9 cellular contexts compared by ENCODE assay signal in genomic region chrX:19912-20571, GRCh38.
DNase-seq lines count a peak whose midpoint lies in the region; ATAC-seq and TF ChIP-seq lines count a peak whose summit lies in the region.
"Had no signal": no experiment of that assay in that cellular context is flagged by ENCODE, and none has a peak within 500 bp of the region (broad histone marks: within the 10 kb centered on the region; RNA-seq: fewer than 3 reads in every experiment).

No MANE protein-coding gene starts in this region.

- no peaks in the 10 kb centered on the region for H3K4me1 ChIP-seq in foreskin keratinocyte
- H3K4me1 ChIP-seq in thoracic aorta (ENCODE audit: control insufficient read depth in 1 of 2, low read depth in 2 of 2) = peaks cover 0 to 5% of the 10 kb centered on the region in 2 donors
- H3K4me1 ChIP-seq in aorta (ENCODE audit: control insufficient read depth in 1 of 2, insufficient read depth in 2 of 2, low read length in 2 of 2) = no peaks in the 10 kb centered on the region
- no peaks in the 10 kb centered on the region for H3K4me1 ChIP-seq in lower lobe of right lung

- H3K36me3 ChIP-seq in thoracic aorta (no peaks in the 10 kb centered on the region), aorta (ENCODE audit: control insufficient read depth in 1 of 2, insufficient read depth in 2 of 2, low read length in 1 of 2) (no peaks in the 10 kb centered on the region), lower lobe of right lung (no peaks in the 10 kb centered on the region)

- peak overlapping the region; percentile 47 for H3K4me3 ChIP-seq in thoracic aorta
- no peak overlapping the region for H3K4me3 ChIP-seq in aorta (ENCODE audit: low read length in 2 of 2)
- no peak overlapping the region for H3K4me3 ChIP-seq in lower lobe of right lung
- H3K4me3 ChIP-seq: SK-N-MC had no signal

- TF ChIP-seq CTCF in foreskin keratinocyte (conservative IDR thresholded peaks at IDR 0.05) (peak; percentile 18), thoracic aorta (IDR thresholded peaks at IDR 0.05) (no peak), lower lobe of right lung (IDR thresholded peaks at IDR 0.05) (no peak)

- DNase-seq in activated T-cell treated with anti-CD3 and anti-CD28 coated beads, Interleukin-2, amount 50 U/mL, for 1 hour = peak; percentile 36
- DNase-seq in activated T-cell treated with anti-CD3 and anti-CD28 coated beads for 4 hours (no peak), foreskin keratinocyte (no peak), thoracic aorta (ENCODE audit: low spot score) (no peak), NCI-H2171 treated with DMSO at 0.1 percent for 48 hours (lab: John Stamatoyannopoulos, UW) (no peak), aorta (no peak), lower lobe of right lung (no peak)

- WGBS in aorta, 2 donors = 21 to 24% methylated on average over 45 to 56 of the region's 56 CpGs

- H3K9me3 ChIP-seq in thoracic aorta (no peaks in the 10 kb centered on the region), aorta (ENCODE audit: control insufficient read depth, low read length) (no peaks in the 10 kb centered on the region), lower lobe of right lung (no peaks in the 10 kb centered on the region)

- intact Hi-C loops in aorta (cut with DNase I) (no loop called here), lower lobe of right lung (cut with DNase I) (no loop called here)

- ATAC-seq in SK-N-SH treated with all-trans-retinoic acid at 6 μM for 48 hours (peak; percentile 8; the same call in 2 of the 3 replicates), foreskin keratinocyte (peak; percentile 34), thoracic aorta (ENCODE audit: insufficient number of reproducible peaks, low FRiP score, low read depth) (no peak), aorta (ENCODE audit: low FRiP score) (no peak), lower lobe of right lung (no peak)

- H3K27ac ChIP-seq in foreskin keratinocyte (no peak overlapping the region), thoracic aorta (no peak overlapping the region), aorta (ENCODE audit: low read depth in 1 of 2, low read length in 2 of 2) (no peak overlapping the region), lower lobe of right lung (no peak overlapping the region)
- H3K27ac ChIP-seq: SK-N-MC had no signal

- H3K27me3 ChIP-seq in foreskin keratinocyte = no peaks in the 10 kb centered on the region
- no peaks in the 10 kb centered on the region for H3K27me3 ChIP-seq in thoracic aorta (replicated peaks; ENCODE audit: insufficient read depth)
- no peaks in the 10 kb centered on the region for H3K27me3 ChIP-seq in aorta (ENCODE audit: control insufficient read depth in 1 of 2, insufficient read depth in 2 of 2, low read length in 1 of 2)
- H3K27me3 ChIP-seq in lower lobe of right lung (ENCODE audit: low read depth) = no peaks in the 10 kb centered on the region

TF ChIP-seq in SK-N-SH treated with all-trans-retinoic acid at 6 μM for 48 hours, 23 proteins besides CTCF, POLR2A, EP300 and RAD21:
- TF ChIP-seq RARB (CRISPR knock-in tag; IDR thresholded peaks at IDR 0.05) (no peak), SNAI2 (CRISPR knock-in tag; IDR thresholded peaks at IDR 0.05) (no peak), TOX (CRISPR knock-in tag; IDR thresholded peaks at IDR 0.05; ENCODE audit: borderline replicate concordance) (no peak), GLIS3 (CRISPR knock-in tag; IDR thresholded peaks at IDR 0.05) (no peak)

Comparison
In these comparisons a context has a peak if more than half of its experiments do, and no peak if none do; other contexts are left out.
1. ATAC-seq: peak in SK-N-SH treated with all-trans-retinoic acid at 6 μM for 48 hours (single experiment) and foreskin keratinocyte (single experiment); none in thoracic aorta (single experiment), aorta (single experiment) and lower lobe of right lung (0 of 2).